9 cellular contexts compared by ENCODE assay signal in the genomic region with DNA sequence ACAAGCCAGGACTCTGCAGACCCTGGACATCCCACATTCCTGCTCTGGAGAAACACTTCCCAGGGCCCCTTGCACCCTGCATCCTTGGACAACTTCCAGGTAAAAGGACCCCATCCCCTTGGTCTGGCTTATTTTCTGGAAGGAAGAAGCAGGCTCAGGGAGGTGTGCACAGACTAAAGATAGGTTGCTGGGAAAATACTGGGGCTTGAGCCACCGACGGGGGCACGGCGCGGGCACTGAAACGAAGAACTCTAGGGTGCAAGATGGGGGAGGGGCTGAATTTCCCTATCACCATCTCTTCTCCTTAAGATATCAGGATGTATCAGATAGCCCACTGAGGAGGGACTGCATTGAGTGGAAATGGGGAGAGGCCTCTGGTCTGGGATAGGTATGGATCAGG. TPM values are rescaled to one million over a fixed set of nuclear protein-coding genes. Genes with fewer than 3 reads are reported as not detected.
DNase-seq lines count a peak whose midpoint lies in the region; ATAC-seq, FAIRE-seq and TF ChIP-seq lines count a peak whose summit lies in the region.
"Had no signal": no experiment of that assay in that cellular context is flagged by ENCODE, and none has a peak within 500 bp of the region (broad histone marks: within the 10 kb centered on the region; RNA-seq: fewer than 3 reads in every experiment).

No MANE protein-coding gene starts in this region.

- no peaks in the 10 kb centered on the region for H3K9me3 Mint-ChIP-seq in Calu3 (ENCODE audit: low read depth, unreplicated experiment)

- peaks cover 37% of the 10 kb centered on the region for H3K36me3 Mint-ChIP-seq in Calu3 (ENCODE audit: insufficient read depth, unreplicated experiment)

- intact Hi-C loops in Calu3 (cut with micrococcal nuclease; ENCODE audit: unreplicated experiment), result loop anchor here (5.0 kb wide), 2 partner anchors 177 to 412 kb away; no protein-coding TSS in a partner anchor
- intact Hi-C loops in PC-9 (cut with micrococcal nuclease; ENCODE audit: unreplicated experiment), result no loop called here
- intact Hi-C loops in pancreas (cut with DNase I), result loop anchor here in 1 of 3 donors (10.0 kb wide), 1 partner anchor 174 kb away; no protein-coding TSS in a partner anchor

- H3K27me3 Mint-ChIP-seq in Calu3 (ENCODE audit: unreplicated experiment), result no peaks in the 10 kb centered on the region

- TF ChIP-seq CTCF in Calu3 (IDR thresholded peaks at IDR 0.05; ENCODE audit: unreplicated experiment) (no peak), PC-9 (conservative IDR thresholded peaks at IDR 0.05) (no peak), epithelial cell of proximal tubule (conservative IDR thresholded peaks at IDR 0.05; ENCODE audit: low read depth, low read length) (no peak), pancreas (IDR thresholded peaks at IDR 0.05) (no peak)

- no peak for FAIRE-seq in pancreas (lab: Jason Lieb, UNC)

- H3K36me3 ChIP-seq in PC-9 (ENCODE audit: low read depth) (no peaks in the 10 kb centered on the region), pancreas (no peaks in the 10 kb centered on the region)

- POLR2A ChIA-PET in PC-9 (lab: Charles Lee; ENCODE audit: unreplicated experiment), result no interaction called here

- no peaks in the 10 kb centered on the region for H3K9me2 ChIP-seq in PC-9 (ENCODE audit: insufficient read depth)

- ATAC-seq in pancreas, result no peak
- no peak for ATAC-seq in HG02970 (IDR thresholded peaks at IDR 0.05; ENCODE audit: low FRiP score, unreplicated experiment)

- H4K20me1 ChIP-seq in PC-9 (ENCODE audit: insufficient read depth), result no peaks in the 10 kb centered on the region

- H3K4me3 ChIP-seq in PC-9, result peak overlapping the region; percentile 94
- peak overlapping the region; percentile 70 for H3K4me3 ChIP-seq in epithelial cell of proximal tubule (ENCODE audit: low read depth, low read length)
- peak overlapping the region in 3 of 4 donors; percentile 58 to 79 (median 71) for H3K4me3 ChIP-seq in pancreas

- H3K27me3 ChIP-seq in PC-9 (ENCODE audit: insufficient read depth, low read depth) (no peaks in the 10 kb centered on the region), pancreas (no peaks in the 10 kb centered on the region)

- BruUV-seq in Calu3 (replicated peaks; lab: Mats Ljungman, UMichigan), result TSS peak; percentile 43
- no TSS peak for BruUV-seq in PC-9 (replicated peaks; lab: Mats Ljungman, UMichigan)

- CTCF ChIA-PET in Calu3 (lab: Charles Lee), result interaction anchor here (1.2 kb wide), 1 partner anchor 7 kb away, joined by 3 read pairs; no protein-coding TSS in a partner anchor
- CTCF ChIA-PET in PC-9 (lab: Charles Lee), result no interaction called here

- no peak overlapping the region for H3K27ac ChIP-seq in PC-9
- H3K27ac ChIP-seq in pancreas, result no peak overlapping the region

- H3K4me1 Mint-ChIP-seq in Calu3 (ENCODE audit: low read depth, unreplicated experiment), result peaks cover 24% of the 10 kb centered on the region

- H3K4me2 ChIP-seq in PC-9, result peak overlapping the region; percentile 96

- H3K4me3 Mint-ChIP-seq in Calu3 (ENCODE audit: low read depth, unreplicated experiment), result peak overlapping the region; percentile 77

- H2AFZ ChIP-seq in PC-9, result peak overlapping the region; percentile 74; the same call in 1 of the 2 replicates

- H3K9me3 ChIP-seq in PC-9 (ENCODE audit: insufficient read depth, low read depth) (no peaks in the 10 kb centered on the region), pancreas (no peaks in the 10 kb centered on the region)

- no peak for DNase-seq in Calu3
- no peak for DNase-seq in PC-9
- no peak for DNase-seq in epithelial cell of proximal tubule (ENCODE audit: low read depth)
- DNase-seq in pancreas, result peak in 1 of 6 donors; percentile 30
- DNase-seq in NCI-H226, result no peak
- no peak for DNase-seq in NCI-H1436 (lab: John Stamatoyannopoulos, UW)
- DNase-seq in stimulated activated naive CD4-positive, alpha-beta T cell (lab: John Stamatoyannopoulos, UW), result no peak
- DNase-seq: NCI-H2171 treated with DMSO at 0.1 percent for 48 hours had no signal

- peaks cover 23% of the 10 kb centered on the region for H3K4me1 ChIP-seq in PC-9 (replicated peaks; ENCODE audit: insufficient read depth)
- H3K4me1 ChIP-seq in pancreas, result peaks cover 5 to 14% (median 6%) of the 10 kb centered on the region in 3 donors

- WGBS in pancreas, 2 donors, result 14 to 21% methylated on average over 6 of the region's 6 CpGs

- H3K79me2 ChIP-seq in PC-9 (ENCODE audit: low read depth), result no peaks in the 10 kb centered on the region

- peak overlapping the region; percentile 60 for H3K27ac Mint-ChIP-seq in Calu3 (ENCODE audit: unreplicated experiment)

- peaks cover 22% of the 10 kb centered on the region; the same call in 1 of the 2 replicates for H3F3A ChIP-seq in PC-9 (ENCODE audit: insufficient read depth, low read depth)

RNA-seq across cellular contexts. Expression of a gene that starts 0.8 kb away (rescaled TPM):
- 5.0 and 6.6 TPM in 2 replicates for total RNA-seq in Calu3 (2022)
- total RNA-seq in PC-9 (2021), result 4.5 and 10.4 TPM in 2 replicates
- 2.0 and 6.1 TPM in 2 replicates for total RNA-seq in epithelial cell of proximal tubule
- 1 to 10 TPM; 2.1 to 5.2 (median 2.7) TPM for total RNA-seq in pancreas
- polyA plus RNA-seq in pancreas, result 1 to 10 TPM; 6.6 to 7.8 TPM

RNA-seq across cellular contexts. Expression of a gene that starts 1.7 kb away (rescaled TPM):
- total RNA-seq in Calu3 (2022) (6.4 and 7.1 TPM in 2 replicates), PC-9 (2021) (8.4 and 9.2 TPM in 2 replicates), epithelial cell of proximal tubule (2.2 TPM in 1 of 2 replicates, not detected in the other), pancreas (1 to 10 TPM in 4 of 6 donors, under 1 TPM in 2; 0.88 to 5.7 (median 1.3) TPM)
- 1 to 10 TPM; 2.6 to 2.7 TPM for polyA plus RNA-seq in pancreas

RNA-seq across cellular contexts. Expression of a gene that starts 8.6 kb away (rescaled TPM):
- total RNA-seq in Calu3 (2022), result 251 and 265 TPM in 2 replicates
- 143 and 170 TPM in 2 replicates for total RNA-seq in PC-9 (2021)
- 224 and 302 TPM in 2 replicates for total RNA-seq in epithelial cell of proximal tubule
- 10 to 100 TPM; 48.6 to 86.2 (median 66.8) TPM for total RNA-seq in pancreas
- 100 to 1,000 TPM; 123 to 196 TPM for polyA plus RNA-seq in pancreas

RNA-seq across cellular contexts. Expression of a gene that starts 31.7 kb away (rescaled TPM):
- not detected in 2 replicates for total RNA-seq in Calu3 (2022)
- total RNA-seq in PC-9 (2021), result not detected in 2 replicates
- total RNA-seq in epithelial cell of proximal tubule, result not detected in 2 replicates
- 10 to 100 TPM in 1 of 6 donors, 1 to 10 TPM in 5; 1.0 to 24.4 (median 3.2) TPM for total RNA-seq in pancreas
- polyA plus RNA-seq in pancreas, result 10 to 100 TPM in 1 of 2 donors, 1 to 10 TPM in 1; 1.5 to 33.6 TPM

RNA-seq across cellular contexts. Expression of a gene that starts 43.5 kb away (rescaled TPM):
- total RNA-seq in Calu3 (2022) (4.4 and 6.6 TPM in 2 replicates), PC-9 (2021) (7.3 and 8.6 TPM in 2 replicates), epithelial cell of proximal tubule (2.4 and 3.3 TPM in 2 replicates), pancreas (10 to 100 TPM in 3 of 6 donors, 1 to 10 TPM in 3; 6.5 to 16.2 (median 10.1) TPM)
- 10 to 100 TPM; 27.4 to 49.4 TPM for polyA plus RNA-seq in pancreas
